In genomic region chr7:31203551-31203950, GRCh38 we compare ENCODE assay signal across 38 cellular contexts.
"Had no signal": no experiment of that assay in that cellular context is flagged by ENCODE, and none has a peak within 500 bp of the region (broad histone marks: within the 10 kb centered on the region; RNA-seq: fewer than 3 reads in every experiment).

No MANE protein-coding gene starts in this region.

- H3K27me3 Mint-ChIP-seq: activated B cell treated with CpG ODN at 0.5 μM for 24 hours; activated CD4-positive, alpha-beta memory T cell treated with anti-CD3 and anti-CD28 coated beads for 36 hours; activated CD8-positive, alpha-beta memory T cell treated with anti-CD3 and anti-CD28 coated beads, Interleukin-2, amount 10 ng/mL, durations not matched to agents 7 days and 5 days; activated naive CD8-positive, alpha-beta T cell treated with anti-CD3 and anti-CD28 coated beads for 36 hours; dendritic cell treated with granulocyte-macrophage colony-stimulating factor and Interleukin-4, amounts not matched to agents 40 ng/mL and 50 ng/mL, for 4 days; effector memory CD8-positive, alpha-beta T cell; T-helper 17 cell had no signal

- H3K4me1 Mint-ChIP-seq: activated B cell treated with CpG ODN at 0.5 μM for 24 hours; activated CD8-positive, alpha-beta memory T cell treated with anti-CD3 and anti-CD28 coated beads, Interleukin-2, amount 10 ng/mL, durations not matched to agents 7 days and 5 days; activated naive CD4-positive, alpha-beta T cell treated with anti-CD3 and anti-CD28 coated beads, Interleukin-2, amount 50 U/mL, for 24 hours; activated naive CD8-positive, alpha-beta T cell treated with anti-CD3 and anti-CD28 coated beads for 36 hours; activated naive CD8-positive, alpha-beta T cell treated with anti-CD3 and anti-CD28 coated beads, Interleukin-2, amount 50 U/mL, for 24 hours; brain; T-helper 17 cell had no signal

- H3K27me3 ChIP-seq: adrenal gland, ascending aorta, breast epithelium, cardiac muscle cell, esophagus muscularis mucosa, gastrocnemius medialis had no signal

- H3K27ac Mint-ChIP-seq: activated B cell treated with CpG ODN at 0.5 μM for 24 hours; activated CD4-positive, alpha-beta memory T cell treated with anti-CD3 and anti-CD28 coated beads for 36 hours; activated CD8-positive, alpha-beta memory T cell treated with anti-CD3 and anti-CD28 coated beads, Interleukin-2, amount 10 ng/mL, durations not matched to agents 7 days and 5 days; activated CD8-positive, alpha-beta T cell treated with anti-CD3 and anti-CD28 coated beads, Interleukin-2, amount 10 ng/mL, durations not matched to agents 7 days and 5 days; activated naive CD4-positive, alpha-beta T cell treated with anti-CD3 and anti-CD28 coated beads for 36 hours; activated naive CD4-positive, alpha-beta T cell treated with anti-CD3 and anti-CD28 coated beads, Interleukin-2, amount 50 U/mL, for 24 hours; activated naive CD8-positive, alpha-beta T cell treated with anti-CD3 and anti-CD28 coated beads for 36 hours; activated naive CD8-positive, alpha-beta T cell treated with anti-CD3 and anti-CD28 coated beads, Interleukin-2, amount 50 U/mL, for 24 hours; activated T-helper 1 cell treated with anti-CD3 and anti-CD28 coated beads, Interleukin-12 subunit alpha, Interleukin-12 subunit beta, Interleukin-2, Interleukin-4 antibody, amounts not matched to agents 30 ng/mL and 10 ng/mL and 1 ng/mL, durations not matched to agents 14 hours and 24 hours and 36 hours; activated T-helper 2 cell treated with anti-CD3 and anti-CD28 coated beads, Interferon-gamma antibody, Interleukin-2, Interleukin-4, amounts not matched to agents 10 μg/mL and 5 μg/mL and 100 μg/mL, durations not matched to agents 14 hours and 24 hours and 36 hours; dendritic cell treated with granulocyte-macrophage colony-stimulating factor and Interleukin-4, amounts not matched to agents 40 ng/mL and 50 ng/mL, for 4 days; effector memory CD8-positive, alpha-beta T cell; T-helper 17 cell; T-helper 2 cell treated with Interferon-gamma antibody and Interleukin-4, amounts not matched to agents 5 μg/mL and 100 μg/mL, for 36 hours had no signal

- H3K36me3 ChIP-seq: adrenal gland, ascending aorta, breast epithelium, cardiac muscle cell, esophagus muscularis mucosa, gastrocnemius medialis, heart left ventricle, WERI-Rb-1 had no signal

- H3K36me3 Mint-ChIP-seq: activated CD4-positive, alpha-beta memory T cell treated with anti-CD3 and anti-CD28 coated beads for 36 hours; activated CD8-positive, alpha-beta memory T cell treated with anti-CD3 and anti-CD28 coated beads, Interleukin-2, amount 10 ng/mL, durations not matched to agents 7 days and 5 days; activated naive CD4-positive, alpha-beta T cell treated with anti-CD3 and anti-CD28 coated beads, Interleukin-2, amount 50 U/mL, for 24 hours; activated naive CD8-positive, alpha-beta T cell treated with anti-CD3 and anti-CD28 coated beads for 36 hours; brain had no signal

- H3K4me3 ChIP-seq: adrenal gland, ascending aorta, breast epithelium, cardiac muscle cell, coronary artery, esophagus muscularis mucosa, gastrocnemius medialis, heart left ventricle had no signal

- H3K9me3 ChIP-seq: adrenal gland, ascending aorta, breast epithelium, gastrocnemius medialis had no signal

- H3K27ac ChIP-seq: adrenal gland, ascending aorta, breast epithelium, cardiac muscle cell, coronary artery, esophagus muscularis mucosa, foreskin keratinocyte, gastrocnemius medialis, heart left ventricle, WERI-Rb-1 had no signal

- H3K9me3 Mint-ChIP-seq: activated CD4-positive, alpha-beta memory T cell treated with anti-CD3 and anti-CD28 coated beads for 36 hours; activated naive CD8-positive, alpha-beta T cell treated with anti-CD3 and anti-CD28 coated beads for 36 hours; activated T-helper 1 cell treated with anti-CD3 and anti-CD28 coated beads, Interleukin-12 subunit alpha, Interleukin-12 subunit beta, Interleukin-2, Interleukin-4 antibody, amounts not matched to agents 30 ng/mL and 10 ng/mL and 1 ng/mL, durations not matched to agents 14 hours and 24 hours and 36 hours; activated T-helper 2 cell treated with anti-CD3 and anti-CD28 coated beads, Interferon-gamma antibody, Interleukin-2, Interleukin-4, amounts not matched to agents 10 μg/mL and 5 μg/mL and 100 μg/mL, durations not matched to agents 14 hours and 24 hours and 36 hours; dendritic cell treated with granulocyte-macrophage colony-stimulating factor and Interleukin-4, amounts not matched to agents 40 ng/mL and 50 ng/mL, for 4 days had no signal

- H3K4me3 Mint-ChIP-seq: activated B cell treated with CpG ODN at 0.5 μM for 24 hours; activated CD4-positive, alpha-beta memory T cell treated with anti-CD3 and anti-CD28 coated beads for 36 hours; activated CD8-positive, alpha-beta memory T cell treated with anti-CD3 and anti-CD28 coated beads, Interleukin-2, amount 10 ng/mL, durations not matched to agents 7 days and 5 days; activated CD8-positive, alpha-beta T cell treated with anti-CD3 and anti-CD28 coated beads, Interleukin-2, amount 10 ng/mL, durations not matched to agents 7 days and 5 days; activated naive CD4-positive, alpha-beta T cell treated with anti-CD3 and anti-CD28 coated beads for 36 hours; activated naive CD4-positive, alpha-beta T cell treated with anti-CD3 and anti-CD28 coated beads, Interleukin-2, amount 50 U/mL, for 24 hours; activated naive CD8-positive, alpha-beta T cell treated with anti-CD3 and anti-CD28 coated beads for 36 hours; activated naive CD8-positive, alpha-beta T cell treated with anti-CD3 and anti-CD28 coated beads, Interleukin-2, amount 50 U/mL, for 24 hours; activated T-helper 1 cell treated with anti-CD3 and anti-CD28 coated beads, Interleukin-12 subunit alpha, Interleukin-12 subunit beta, Interleukin-2, Interleukin-4 antibody, amounts not matched to agents 30 ng/mL and 10 ng/mL and 1 ng/mL, durations not matched to agents 14 hours and 24 hours and 36 hours; brain; dendritic cell treated with granulocyte-macrophage colony-stimulating factor and Interleukin-4, amounts not matched to agents 40 ng/mL and 50 ng/mL, for 4 days; effector memory CD8-positive, alpha-beta T cell; T-helper 17 cell; T-helper 2 cell treated with Interferon-gamma antibody and Interleukin-4, amounts not matched to agents 5 μg/mL and 100 μg/mL, for 36 hours had no signal

- ATAC-seq: activated CD4-positive, CD25-positive, alpha-beta regulatory T cell treated with anti-CD3 and anti-CD28 coated beads, Interleukin-2, amount 50 U/mL, for 24 hours; activated CD8-positive, alpha-beta memory T cell treated with anti-CD3 and anti-CD28 coated beads, Interleukin-2, amount 10 ng/mL, durations not matched to agents 7 days and 5 days; activated CD8-positive, alpha-beta T cell treated with anti-CD3 and anti-CD28 coated beads, Interleukin-2, amount 10 ng/mL, durations not matched to agents 7 days and 5 days; activated naive CD8-positive, alpha-beta T cell treated with anti-CD3 and anti-CD28 coated beads, Interleukin-2, amount 50 U/mL, for 24 hours; effector memory CD8-positive, alpha-beta T cell; foreskin keratinocyte; gastrocnemius medialis; heart left ventricle; T-helper 17 cell had no signal

- H3K4me1 ChIP-seq: adrenal gland, ascending aorta, breast epithelium, esophagus muscularis mucosa, foreskin keratinocyte, gastrocnemius medialis, heart left ventricle had no signal

- DNase-seq: activated B cell treated with CpG ODN at 0.5 μM for 24 hours; activated CD4-positive, alpha-beta memory T cell treated with anti-CD3 and anti-CD28 coated beads for 36 hours; activated CD4-positive, alpha-beta T cell treated with anti-CD3 and anti-CD28 coated beads for 48 hours; activated CD8-positive, alpha-beta memory T cell treated with anti-CD3 and anti-CD28 coated beads, Interleukin-2, amount 10 ng/mL, durations not matched to agents 7 days and 5 days; activated CD8-positive, alpha-beta memory T cell treated with anti-CD3 and anti-CD28 coated beads, Interleukin-2, amount 50 U/mL, for 4 hours; activated CD8-positive, alpha-beta T cell treated with anti-CD3 and anti-CD28 coated beads, Interleukin-2, amount 10 ng/mL, durations not matched to agents 7 days and 5 days; activated effector memory CD4-positive, alpha-beta T cell treated with anti-CD3 and anti-CD28 coated beads, Interleukin-2, amount 50 U/mL, for 16 hours; activated naive CD4-positive, alpha-beta T cell treated with anti-CD3 and anti-CD28 coated beads for 36 hours; activated naive CD8-positive, alpha-beta T cell treated with anti-CD3 and anti-CD28 coated beads for 36 hours; activated naive CD8-positive, alpha-beta T cell treated with anti-CD3 and anti-CD28 coated beads, Interleukin-2, amount 50 U/mL, for 24 hours; activated T-cell treated with anti-CD3 and anti-CD28 coated beads, Interleukin-2, amount 50 U/mL, for 1 hour; activated T-cell treated with anti-CD3 and anti-CD28 coated beads, Interleukin-2, amount 50 U/mL, for 48 hours; adrenal gland; central memory CD4-positive, alpha-beta T cell; cerebellar nuclear complex; effector CD4-positive, alpha-beta T cell; effector memory CD8-positive, alpha-beta T cell; erythroblast; foreskin keratinocyte; gastrocnemius medialis; glutamatergic neuron; heart left ventricle; T-helper 1 cell; T-helper 17 cell; T1000; WERI-Rb-1 had no signal
